In genomic region chr18:6543330-6543908, GRCh38 we compare ENCODE assay signal across 9 cellular contexts.
DNase-seq lines count a peak whose midpoint lies in the region; ATAC-seq and TF ChIP-seq lines count a peak whose summit lies in the region.
"Had no signal": no experiment of that assay in that cellular context is flagged by ENCODE, and none has a peak within 500 bp of the region (broad histone marks: within the 10 kb centered on the region; RNA-seq: fewer than 3 reads in every experiment).

No MANE protein-coding gene starts in this region.

- CTCF ChIA-PET in T-cell (lab: Charles Lee), result no interaction called here

- H3K27me3 ChIP-seq in kidney epithelial cell (ENCODE audit: control insufficient read depth, insufficient read depth, low read length), result no peaks in the 10 kb centered on the region

- H3K36me3 Mint-ChIP-seq in T-cell, result no peaks in the 10 kb centered on the region
- H3K36me3 Mint-ChIP-seq in immature natural killer cell, result no peaks in the 10 kb centered on the region
- no peaks in the 10 kb centered on the region for H3K36me3 Mint-ChIP-seq in activated T-cell treated with anti-CD3 and anti-CD28 coated beads, Interleukin-2, amount 50 U/mL, for 72 hours (ENCODE audit: insufficient read depth in 2 of 2)
- H3K36me3 Mint-ChIP-seq in stimulated activated memory B cell treated with anti-CD40 and anti-IgM and Interleukin-4, amounts not matched to agents 10 μg/mL and 1 μg/mL and 100 μg/mL, for 72 hours, result no peaks in the 10 kb centered on the region

- H3K4me3 ChIP-seq in GM12864 (ENCODE audit: low read depth, low read length) (no peak overlapping the region), astrocyte of the cerebellum (ENCODE audit: low read depth, low read length) (no peak overlapping the region), kidney epithelial cell (ENCODE audit: low read depth, low read length) (no peak overlapping the region)
- H3K4me3 ChIP-seq: SK-N-MC had no signal

- no peaks in the 10 kb centered on the region for H3K4me1 Mint-ChIP-seq in T-cell
- peaks cover 0 to 3% of the 10 kb centered on the region in 2 donors for H3K4me1 Mint-ChIP-seq in immature natural killer cell
- H3K4me1 Mint-ChIP-seq in activated T-cell treated with anti-CD3 and anti-CD28 coated beads, Interleukin-2, amount 50 U/mL, for 72 hours (ENCODE audit: low read depth), result no peaks in the 10 kb centered on the region
- no peaks in the 10 kb centered on the region for H3K4me1 Mint-ChIP-seq in stimulated activated memory B cell treated with anti-CD40 and anti-IgM and Interleukin-4, amounts not matched to agents 10 μg/mL and 1 μg/mL and 100 μg/mL, for 72 hours

- H3K36me3 ChIP-seq in kidney epithelial cell (ENCODE audit: control insufficient read depth, insufficient read depth, low read length), result no peaks in the 10 kb centered on the region

- POLR2A ChIA-PET in T-cell (lab: Charles Lee), result no interaction called here

- H3K4me3 Mint-ChIP-seq in T-cell (no peak overlapping the region), immature natural killer cell (no peak overlapping the region)
- no peak overlapping the region for H3K4me3 Mint-ChIP-seq in activated T-cell treated with anti-CD3 and anti-CD28 coated beads, Interleukin-2, amount 50 U/mL, for 72 hours
- H3K4me3 Mint-ChIP-seq in stimulated activated memory B cell treated with anti-CD40 and anti-IgM and Interleukin-4, amounts not matched to agents 10 μg/mL and 1 μg/mL and 100 μg/mL, for 72 hours, result no peak overlapping the region

- peaks cover 0 to 4% of the 10 kb centered on the region in 2 donors for H3K27me3 Mint-ChIP-seq in T-cell
- peaks cover 0 to 3% (median 1%) of the 10 kb centered on the region in 3 donors for H3K27me3 Mint-ChIP-seq in immature natural killer cell (ENCODE audit: low read depth in 3 of 3)
- H3K27me3 Mint-ChIP-seq in activated T-cell treated with anti-CD3 and anti-CD28 coated beads, Interleukin-2, amount 50 U/mL, for 72 hours (ENCODE audit: low read depth), result no peaks in the 10 kb centered on the region
- no peaks in the 10 kb centered on the region for H3K27me3 Mint-ChIP-seq in stimulated activated memory B cell treated with anti-CD40 and anti-IgM and Interleukin-4, amounts not matched to agents 10 μg/mL and 1 μg/mL and 100 μg/mL, for 72 hours

- ATAC-seq in T-cell (replicated peaks in 1 of 4), result no peak
- no peak for ATAC-seq in activated T-cell treated with anti-CD3 and anti-CD28 coated beads, Interleukin-2, amount 50 U/mL, for 72 hours (replicated peaks in 1 of 2)
- no peak for ATAC-seq in stimulated activated memory B cell treated with anti-CD40 and anti-IgM and Interleukin-4, amounts not matched to agents 10 μg/mL and 1 μg/mL and 100 μg/mL, for 72 hours

- in situ Hi-C loops in astrocyte of the cerebellum (cut with HindIII; ENCODE audit: low sequenced_read_pairs), result no loop called here

- TF ChIP-seq CTCF in GM12864 (IDR thresholded peaks at IDR 0.05; ENCODE audit: low read depth, low read length, missing control alignments) (peak; percentile 38), astrocyte of the cerebellum (IDR thresholded peaks at IDR 0.05; ENCODE audit: low read depth, low read length, missing control alignments) (peak; percentile 33), kidney epithelial cell (IDR thresholded peaks at IDR 0.05; ENCODE audit: insufficient read depth, low read length, poor library complexity, severe bottlenecking) (peak; percentile 48)

- H3K9me3 Mint-ChIP-seq in T-cell, result peaks cover 5 to 9% (median 8%) of the 10 kb centered on the region in 3 donors
- peaks cover 0 to 2% (median 0%) of the 10 kb centered on the region in 6 donors for H3K9me3 Mint-ChIP-seq in immature natural killer cell
- H3K9me3 Mint-ChIP-seq in activated T-cell treated with anti-CD3 and anti-CD28 coated beads, Interleukin-2, amount 50 U/mL, for 72 hours, result peaks cover 0 to 3% of the 10 kb centered on the region in 2 donors
- peaks cover 7% of the 10 kb centered on the region for H3K9me3 Mint-ChIP-seq in stimulated activated memory B cell treated with anti-CD40 and anti-IgM and Interleukin-4, amounts not matched to agents 10 μg/mL and 1 μg/mL and 100 μg/mL, for 72 hours

- no peak overlapping the region for H3K27ac Mint-ChIP-seq in T-cell
- H3K27ac Mint-ChIP-seq in immature natural killer cell, result no peak overlapping the region
- no peak overlapping the region for H3K27ac Mint-ChIP-seq in activated T-cell treated with anti-CD3 and anti-CD28 coated beads, Interleukin-2, amount 50 U/mL, for 72 hours
- H3K27ac Mint-ChIP-seq in stimulated activated memory B cell treated with anti-CD40 and anti-IgM and Interleukin-4, amounts not matched to agents 10 μg/mL and 1 μg/mL and 100 μg/mL, for 72 hours, result no peak overlapping the region

- DNase-seq in GM12864 (ENCODE audit: low read depth), result no peak
- DNase-seq in NCI-H146 treated with DMSO at 0.1 percent for 48 hours (lab: John Stamatoyannopoulos, UW; ENCODE audit: unreplicated experiment), result peak; percentile 14
- peak; percentile 36 for DNase-seq in astrocyte of the cerebellum (ENCODE audit: low read depth)
- no peak for DNase-seq in kidney epithelial cell (ENCODE audit: low read depth)
- DNase-seq in T-cell, result no peak
- DNase-seq in immature natural killer cell, result no peak
- no peak for DNase-seq in activated T-cell treated with anti-CD3 and anti-CD28 coated beads, Interleukin-2, amount 50 U/mL, for 72 hours

Comparison
In these comparisons a context has a peak if more than half of its experiments do, and no peak if none do; other contexts are left out.
1. DNase-seq: peak in NCI-H146 treated with DMSO at 0.1 percent for 48 hours (single experiment) and astrocyte of the cerebellum (single experiment); none in GM12864 (single experiment), kidney epithelial cell (single experiment), T-cell (0 of 34), immature natural killer cell (0 of 3) and activated T-cell treated with anti-CD3 and anti-CD28 coated beads, Interleukin-2, amount 50 U/mL, for 72 hours (0 of 2).
2. Peak in every context shown above with its lines, with median percentiles within 50 percentile points of each other: CTCF ChIP-seq.